Comparison of ENCODE assay signal across 18 cellular contexts in the genomic region with DNA sequence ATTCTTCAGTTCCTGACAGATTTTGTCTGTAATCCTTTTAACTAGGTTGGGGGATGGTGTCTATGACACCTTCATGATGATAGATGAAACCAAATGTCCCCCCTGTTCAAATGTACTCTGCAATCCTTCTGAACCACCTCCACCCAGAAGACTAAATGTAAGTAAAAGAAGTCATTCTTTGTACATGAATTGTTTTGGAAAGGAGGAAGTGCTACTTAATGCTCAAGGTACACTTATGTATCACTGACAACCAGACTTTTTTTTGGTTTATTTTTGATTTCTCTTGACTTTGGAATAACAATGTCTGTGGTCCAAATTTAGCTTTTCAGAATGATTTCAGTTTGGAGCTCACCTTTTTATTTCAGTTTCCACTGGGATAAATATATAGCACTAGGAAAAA. TPM values are rescaled to one million over a fixed set of nuclear protein-coding genes. Genes with fewer than 3 reads are reported as not detected.
A peak's percentile ranks its signal among the peaks of the same experiment; 100 is the strongest.
DNase-seq lines count a peak whose midpoint lies in the region; ATAC-seq and TF ChIP-seq lines count a peak whose summit lies in the region.
"Had no signal": no experiment of that assay in that cellular context is flagged by ENCODE, and none has a peak within 500 bp of the region (broad histone marks: within the 10 kb centered on the region; RNA-seq: fewer than 3 reads in every experiment).

No MANE protein-coding gene starts in this region.

- peaks cover 11% of the 10 kb centered on the region for H3K4me1 Mint-ChIP-seq in activated T-helper 17 cell treated with anti-CD3 and anti-CD28 coated beads, Interleukin-2, amount 50 U/mL, for 72 hours
- H3K4me1 Mint-ChIP-seq in activated CD8-positive, alpha-beta T cell treated with anti-CD3 and anti-CD28 coated beads for 36 hours (ENCODE audit: low read depth), result peaks cover 25% of the 10 kb centered on the region

- H3K79me2 ChIP-seq in SK-N-SH (ENCODE audit: insufficient read depth) (peaks cover 60% of the 10 kb centered on the region), osteoblast (ENCODE audit: insufficient read depth, low read length) (peaks cover 52% of the 10 kb centered on the region)

- H3K9me3 ChIP-seq in SK-N-SH (no peaks in the 10 kb centered on the region), osteoblast (ENCODE audit: low read depth, low read length) (no peaks in the 10 kb centered on the region)
- H3K9me3 ChIP-seq: body of pancreas, lower lobe of right lung had no signal

- no peak for TF ChIP-seq EP300 in SK-N-SH (IDR thresholded peaks at IDR 0.05; ENCODE audit: borderline replicate concordance in 1 of 2, low read depth in 1 of 2, low read length in 1 of 2)

- POLR2A ChIA-PET in SK-N-SH (lab: Yijun Ruan, JAX), result no interaction called here
- POLR2A ChIA-PET in activated CD8-positive, alpha-beta T cell treated with anti-CD3 and anti-CD28 coated beads for 36 hours (lab: Charles Lee), result interaction anchor here (0.8 to 3.3 kb wide), 5 partner anchors 11 to 167 kb away, joined by 3 to 19 read pairs (median 3); a partner anchor contains a TSS

- no peak overlapping the region for H3K27ac Mint-ChIP-seq in activated T-helper 17 cell treated with anti-CD3 and anti-CD28 coated beads, Interleukin-2, amount 50 U/mL, for 72 hours
- no peak overlapping the region for H3K27ac Mint-ChIP-seq in activated CD8-positive, alpha-beta T cell treated with anti-CD3 and anti-CD28 coated beads for 36 hours
- H3K27ac Mint-ChIP-seq: natural killer cell had no signal

- peak overlapping the region; percentile 85; the same call in 1 of the 2 replicates for H3K4me2 ChIP-seq in SK-N-SH
- H3K4me2 ChIP-seq in osteoblast (ENCODE audit: insufficient read depth, low read length), result peak overlapping the region; percentile 91
- H3K4me2 ChIP-seq: KMS-11 had no signal

- H3K9me3 Mint-ChIP-seq in activated T-helper 17 cell treated with anti-CD3 and anti-CD28 coated beads, Interleukin-2, amount 50 U/mL, for 72 hours, result no peaks in the 10 kb centered on the region
- no peaks in the 10 kb centered on the region for H3K9me3 Mint-ChIP-seq in activated CD8-positive, alpha-beta T cell treated with anti-CD3 and anti-CD28 coated beads for 36 hours
- H3K9me3 Mint-ChIP-seq: natural killer cell had no signal

- peaks cover 12% of the 10 kb centered on the region for H3K36me3 Mint-ChIP-seq in activated T-helper 17 cell treated with anti-CD3 and anti-CD28 coated beads, Interleukin-2, amount 50 U/mL, for 72 hours (ENCODE audit: low read depth)
- peaks cover 3% of the 10 kb centered on the region for H3K36me3 Mint-ChIP-seq in activated CD8-positive, alpha-beta T cell treated with anti-CD3 and anti-CD28 coated beads for 36 hours (ENCODE audit: low read depth)
- H3K36me3 Mint-ChIP-seq: natural killer cell had no signal

- no peak overlapping the region for H2AFZ ChIP-seq in SK-N-SH (ENCODE audit: low read depth)
- no peak overlapping the region for H2AFZ ChIP-seq in osteoblast (ENCODE audit: low read length)

- H3K27me3 ChIP-seq in SK-N-SH (ENCODE audit: insufficient read depth) (no peaks in the 10 kb centered on the region), osteoblast (ENCODE audit: insufficient read depth, low read length) (no peaks in the 10 kb centered on the region)
- H3K27me3 ChIP-seq: body of pancreas had no signal

- H3K4me3 Mint-ChIP-seq in activated T-helper 17 cell treated with anti-CD3 and anti-CD28 coated beads, Interleukin-2, amount 50 U/mL, for 72 hours, result peak overlapping the region; percentile 86
- H3K4me3 Mint-ChIP-seq in activated CD8-positive, alpha-beta T cell treated with anti-CD3 and anti-CD28 coated beads for 36 hours, result no peak overlapping the region

- peak overlapping the region in 1 of 2 experiments; percentile 26; a peak in 2 of 4 replicates for H3K27ac ChIP-seq in SK-N-SH (ENCODE audit: low read depth in 2 of 2, low read length in 1 of 2)
- peak overlapping the region; percentile 91 for H3K27ac ChIP-seq in osteoblast (ENCODE audit: low read depth, low read length)
- H3K27ac ChIP-seq: KMS-11, lower lobe of right lung had no signal

- no peak for DNase-seq in SK-N-SH
- DNase-seq in MV-4-11 (lab: John Stamatoyannopoulos, UW), result peak; percentile 32
- DNase-seq in osteoblast (ENCODE audit: insufficient read length, low spot score, missing footprints), result no peak
- DNase-seq in GM10266 (ENCODE audit: extremely low spot score), result no peak
- no peak for DNase-seq in activated CD8-positive, alpha-beta T cell treated with anti-CD3 and anti-CD28 coated beads for 36 hours
- no peak for DNase-seq in LoVo (ENCODE audit: low spot score)
- DNase-seq: activated CD4-positive, alpha-beta T cell treated with anti-CD3 and anti-CD28 coated beads, Interleukin-2, amount 50 U/mL, for 48 hours; activated gamma-delta T cell; body of pancreas; GOT3; lower lobe of right lung; natural killer cell; NCI-H2107; stimulated activated naive CD8-positive, alpha-beta T cell treated with anti-CD3 and anti-CD28 coated beads, Interleukin-15, Interleukin-2, amounts not matched to agents 100 U/mL and 50 U/mL, for 24 hours had no signal

- H3K4me1 ChIP-seq in SK-N-SH (ENCODE audit: control insufficient read depth in 1 of 2, insufficient read depth in 2 of 2, low read depth in 1 of 2, low read length in 1 of 2), result peaks cover 18 to 22% of the 10 kb centered on the region in 2 experiments; a peak in 3 of 4 replicates
- H3K4me1 ChIP-seq in osteoblast (ENCODE audit: insufficient read depth, low read length), result peaks cover 47% of the 10 kb centered on the region

- CTCF ChIA-PET in SK-N-SH (lab: Yijun Ruan, JAX), result interaction anchor here (0.6 to 17.3 kb wide), 3 partner anchors 12 to 86 kb away, joined by 3 to 450 read pairs (median 4); no protein-coding TSS in a partner anchor
- CTCF ChIA-PET in activated CD8-positive, alpha-beta T cell treated with anti-CD3 and anti-CD28 coated beads for 36 hours (lab: Charles Lee), result interaction anchor here (0.7 to 9.2 kb wide), 6 partner anchors 10 to 288 kb away, joined by 3 to 340 read pairs (median 3); a partner anchor contains a TSS

- H3K36me3 ChIP-seq in SK-N-SH (replicated peaks in 1 of 2; ENCODE audit: control insufficient read depth in 1 of 2, insufficient read depth in 2 of 2, low read length in 1 of 2) (peaks cover 0 to 30% of the 10 kb centered on the region in 2 experiments), osteoblast (ENCODE audit: insufficient read depth, low read length) (peaks cover 11% of the 10 kb centered on the region)
- H3K36me3 ChIP-seq: lower lobe of right lung had no signal

- no peak for TF ChIP-seq RAD21 in SK-N-SH (IDR thresholded peaks at IDR 0.05; ENCODE audit: low read length)

- H3F3A ChIP-seq in SK-N-SH (replicated peaks; ENCODE audit: insufficient read depth), result peaks cover 27% of the 10 kb centered on the region

- no peak for TF ChIP-seq CTCF in SK-N-SH (IDR thresholded peaks at IDR 0.05)
- TF ChIP-seq CTCF in osteoblast (IDR thresholded peaks at IDR 0.05; ENCODE audit: extremely low read depth, low read depth, low read length), result no peak
- no peak for TF ChIP-seq CTCF in GM10266 (IDR thresholded peaks at IDR 0.05; ENCODE audit: control insufficient read depth, insufficient read depth, low read depth, missing control alignments)
- no peak for TF ChIP-seq CTCF in activated CD8-positive, alpha-beta T cell treated with anti-CD3 and anti-CD28 coated beads for 36 hours (IDR thresholded peaks at IDR 0.05)

- H4K20me1 ChIP-seq in SK-N-SH (ENCODE audit: insufficient read depth) (no peaks in the 10 kb centered on the region; the same call in 1 of the 2 replicates), osteoblast (ENCODE audit: insufficient read depth, low read length) (peaks cover 4% of the 10 kb centered on the region)

- intact Hi-C loops in activated CD8-positive, alpha-beta T cell treated with anti-CD3 and anti-CD28 coated beads for 36 hours (cut with micrococcal nuclease), result no loop called here

- H3K4me3 ChIP-seq in SK-N-SH (ENCODE audit: low read depth in 2 of 2, low read length in 1 of 2) (no peak overlapping the region), osteoblast (ENCODE audit: insufficient read depth, low read length) (peak overlapping the region; percentile 91)
- H3K4me3 ChIP-seq: body of pancreas had no signal

- no peak for ATAC-seq in SK-N-SH treated with all-trans-retinoic acid at 6 μM for 48 hours
- no peak for ATAC-seq in activated T-helper 17 cell treated with anti-CD3 and anti-CD28 coated beads, Interleukin-2, amount 50 U/mL, for 72 hours (replicated peaks)
- ATAC-seq in activated CD8-positive, alpha-beta T cell treated with anti-CD3 and anti-CD28 coated beads for 36 hours, result no peak
- ATAC-seq: body of pancreas; lower lobe of right lung; natural killer cell; sciatic nerve; stimulated activated naive CD8-positive, alpha-beta T cell treated with anti-CD3 and anti-CD28 coated beads, Interleukin-15, Interleukin-2, amounts not matched to agents 100 U/mL and 50 U/mL, for 24 hours had no signal

- H3K9ac ChIP-seq in SK-N-SH, result peak overlapping the region; percentile 83; the same call in 1 of the 2 replicates
- H3K9ac ChIP-seq: KMS-11 had no signal

- no peaks in the 10 kb centered on the region for H3K9me2 ChIP-seq in SK-N-SH

- peaks cover under 1% of the 10 kb centered on the region for H3K27me3 Mint-ChIP-seq in activated T-helper 17 cell treated with anti-CD3 and anti-CD28 coated beads, Interleukin-2, amount 50 U/mL, for 72 hours
- H3K27me3 Mint-ChIP-seq in activated CD8-positive, alpha-beta T cell treated with anti-CD3 and anti-CD28 coated beads for 36 hours, result peaks cover 21% of the 10 kb centered on the region

TF ChIP-seq in SK-N-SH, 30 proteins besides CTCF, POLR2A, EP300 and RAD21:
- no peak for TF ChIP-seq ELF1 (IDR thresholded peaks at IDR 0.05)
TF ChIP-seq in SK-N-SH: peak in this region for 0.

RNA-seq across cellular contexts. Expression of a gene that starts 2.3 kb away (rescaled TPM):
- polyA plus RNA-seq in SK-N-SH (2012; rRNA removed), result 3.6 and 5.8 TPM in 2 replicates
- polyA plus RNA-seq in SK-N-SH (2012; cell fraction: cytosol; rRNA removed), result 5.1 and 5.5 TPM in 2 replicates
- 3.8 and 6.9 TPM in 2 replicates for polyA plus RNA-seq in SK-N-SH (2012; cell fraction: nucleus; rRNA removed)
- 10 to 100 TPM in 1 of 2 donors, 1 to 10 TPM in 1; 9.3 to 12.3 TPM for total RNA-seq in activated T-helper 17 cell treated with anti-CD3 and anti-CD28 coated beads, Interleukin-2, amount 50 U/mL, for 72 hours
- total RNA-seq in osteoblast, result 52.1 and 54.8 TPM in 2 replicates
- 1 to 10 TPM; 4.7 to 4.9 TPM for total RNA-seq in activated CD8-positive, alpha-beta T cell treated with anti-CD3 and anti-CD28 coated beads for 36 hours

RNA-seq across cellular contexts. Expression of a gene that starts 25.3 kb away (rescaled TPM):
- 59.5 and 83.2 TPM in 2 replicates for polyA plus RNA-seq in SK-N-SH (2012; rRNA removed)
- 55.4 and 68.8 TPM in 2 replicates for polyA plus RNA-seq in SK-N-SH (2012; cell fraction: cytosol; rRNA removed)
- 77.6 and 111 TPM in 2 replicates for polyA plus RNA-seq in SK-N-SH (2012; cell fraction: nucleus; rRNA removed)
- 10 to 100 TPM; 63.4 to 64.9 TPM for total RNA-seq in activated T-helper 17 cell treated with anti-CD3 and anti-CD28 coated beads, Interleukin-2, amount 50 U/mL, for 72 hours
- 52.8 and 53.6 TPM in 2 replicates for total RNA-seq in osteoblast
- total RNA-seq in activated CD8-positive, alpha-beta T cell treated with anti-CD3 and anti-CD28 coated beads for 36 hours, result 100 to 1,000 TPM; 100 to 102 TPM

RNA-seq across cellular contexts. Expression of a gene that starts 47.1 kb away (rescaled TPM):
- 45.9 and 46.8 TPM in 2 replicates for polyA plus RNA-seq in SK-N-SH (2012; rRNA removed)
- polyA plus RNA-seq in SK-N-SH (2012; cell fraction: cytosol; rRNA removed), result 34.8 and 47.6 TPM in 2 replicates
- 75.5 and 84.1 TPM in 2 replicates for polyA plus RNA-seq in SK-N-SH (2012; cell fraction: nucleus; rRNA removed)
- total RNA-seq in activated T-helper 17 cell treated with anti-CD3 and anti-CD28 coated beads, Interleukin-2, amount 50 U/mL, for 72 hours, result 10 to 100 TPM; 64.6 to 85.3 TPM
- 38.0 and 40.1 TPM in 2 replicates for total RNA-seq in osteoblast
- total RNA-seq in activated CD8-positive, alpha-beta T cell treated with anti-CD3 and anti-CD28 coated beads for 36 hours, result 10 to 100 TPM; 50.4 to 51.4 TPM
